ENCODE assay signal across 8 cellular contexts in the genomic region with DNA sequence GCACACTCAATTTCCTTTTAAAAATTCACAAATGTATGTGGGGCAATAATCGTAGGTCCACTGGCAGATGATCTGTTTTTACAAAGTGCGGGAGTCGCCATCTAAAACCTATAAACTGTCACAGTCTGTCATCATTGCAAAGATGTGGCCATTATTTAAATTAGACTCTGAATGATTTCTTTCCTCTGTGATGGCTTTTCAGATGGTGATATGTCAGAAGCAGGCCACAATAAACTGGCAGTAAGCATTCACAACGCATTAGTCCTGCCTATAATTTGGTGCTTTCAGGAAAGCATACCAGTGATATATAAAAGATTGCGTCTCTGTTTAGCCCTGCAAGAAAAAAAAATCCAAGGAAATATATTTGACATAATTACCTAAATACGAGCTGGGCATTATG.
"Had no signal": no experiment of that assay in that cellular context is flagged by ENCODE, and none has a peak within 500 bp of the region (broad histone marks: within the 10 kb centered on the region; RNA-seq: fewer than 3 reads in every experiment).

No MANE protein-coding gene starts in this region.

- FAIRE-seq: G401.6, GM12878, GM12891, GM12892, GM18507, GM19239 had no signal

- H3K4me3 ChIP-seq: GM12878 had no signal

- DNase-seq: GDM1, GF-D8 had no signal
